In genomic region chr2:162333968-162334367, GRCh38 we compare ENCODE assay signal across 1 cellular context.
TF ChIP-seq lines count a peak whose summit lies in the region.

No MANE protein-coding gene starts in this region.

TF ChIP-seq in HepG2, 621 proteins besides CTCF, POLR2A, EP300 and RAD21 (continued from another document):
- TF ChIP-seq KIAA2018 (CRISPR knock-in tag; IDR thresholded peaks at IDR 0.05; ENCODE audit: borderline replicate concordance) (no peak), DNMT1 (CRISPR knock-in tag; IDR thresholded peaks at IDR 0.05) (no peak), ZNF75D (CRISPR knock-in tag; IDR thresholded peaks at IDR 0.05; ENCODE audit: borderline replicate concordance) (peak; percentile 99), ESRRA (CRISPR knock-in tag; IDR thresholded peaks at IDR 0.05; ENCODE audit: low read depth) (no peak), ZNF274 (CRISPR knock-in tag; IDR thresholded peaks at IDR 0.05) (no peak), LCORL (IDR thresholded peaks at IDR 0.05) (no peak), LCORL (CRISPR knock-in tag; IDR thresholded peaks at IDR 0.05) (no peak), TIGD3 (CRISPR knock-in tag; IDR thresholded peaks at IDR 0.05; ENCODE audit: borderline replicate concordance) (no peak), SMC3 (IDR thresholded peaks at IDR 0.05; ENCODE audit: low read length) (peak; percentile 45; the same call in 1 of the 2 replicates), ZMAT5 (CRISPR knock-in tag; IDR thresholded peaks at IDR 0.05; ENCODE audit: borderline replicate concordance, low read depth) (no peak), AHR (CRISPR knock-in tag; IDR thresholded peaks at IDR 0.05) (no peak), ARID4A (CRISPR knock-in tag; IDR thresholded peaks at IDR 0.05; ENCODE audit: borderline replicate concordance) (no peak)
